29 cellular contexts compared by ENCODE assay signal in the genomic region with DNA sequence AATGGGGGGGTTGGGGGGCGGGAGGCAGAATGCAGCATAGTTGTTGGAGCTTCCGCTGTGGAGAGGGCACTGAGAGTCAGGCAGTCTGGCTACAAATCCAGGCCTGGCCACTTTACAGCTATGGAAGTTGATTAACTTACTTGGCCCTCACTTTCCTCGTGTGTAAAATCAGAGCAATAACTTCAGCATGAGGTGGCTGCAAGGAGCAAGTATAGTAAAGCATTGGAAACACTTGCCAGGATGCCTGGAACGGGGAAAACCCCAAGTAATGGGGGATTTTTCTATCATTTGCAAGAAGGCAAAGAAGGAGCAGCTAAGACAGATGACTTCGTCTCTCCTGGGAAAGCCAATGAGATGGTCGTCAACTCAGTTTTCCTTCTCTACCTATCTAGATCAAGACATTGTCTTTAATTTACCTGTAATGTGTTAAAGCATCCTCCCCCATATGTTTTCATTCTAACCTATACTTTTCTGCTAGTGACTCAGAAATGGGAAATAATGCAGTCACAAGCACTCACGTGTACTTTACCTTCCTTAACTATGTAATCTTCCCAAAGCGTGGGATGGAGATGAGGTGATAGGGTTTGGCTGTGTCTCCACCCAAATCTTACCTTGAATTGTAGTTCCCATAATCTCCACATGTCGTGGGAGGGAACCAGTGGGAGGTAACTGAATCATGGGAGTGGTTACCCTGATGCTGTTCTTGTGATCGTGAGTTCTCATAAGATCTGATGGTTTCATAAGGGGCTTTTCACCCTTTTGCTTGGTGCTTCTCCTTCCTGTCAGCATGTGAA. TPM values are rescaled to one million over a fixed set of nuclear protein-coding genes. Genes with fewer than 3 reads are reported as not detected.
DNase-seq lines count a peak whose midpoint lies in the region; ATAC-seq and TF ChIP-seq lines count a peak whose summit lies in the region.
"Had no signal": no experiment of that assay in that cellular context is flagged by ENCODE, and none has a peak within 500 bp of the region (broad histone marks: within the 10 kb centered on the region; RNA-seq: fewer than 3 reads in every experiment).

No MANE protein-coding gene starts in this region.

- no peak overlapping the region for H3K56ac ChIP-seq in IMR-90 (ENCODE audit: extremely low read depth, insufficient read depth, low read length)

- no peak for TF ChIP-seq POLR2A in IMR-90 (IDR thresholded peaks at IDR 0.05; ENCODE audit: low read depth, low read length)

- H3K27ac ChIP-seq in IMR-90 (ENCODE audit: insufficient read depth, low read length) (no peak overlapping the region), caudate nucleus (ENCODE audit: low read depth, low read length) (peak overlapping the region; percentile 24)
- H3K27ac ChIP-seq: A549, adrenal gland, BLaER1, breast epithelium had no signal

- H3K4me1 ChIP-seq in IMR-90 (ENCODE audit: control insufficient read depth, insufficient read depth, low read length) (peaks cover 9% of the 10 kb centered on the region; the same call in 1 of the 2 replicates), Caco-2 (no peaks in the 10 kb centered on the region)
- H3K4me1 ChIP-seq: breast epithelium had no signal

- no peak overlapping the region for H3K4me2 ChIP-seq in IMR-90 (ENCODE audit: low read depth, low read length)
- H3K4me2 ChIP-seq: A549, BLaER1 had no signal

- peaks cover 45% of the 10 kb centered on the region for H3K4me1 Mint-ChIP-seq in glutamatergic neuron (ENCODE audit: low read depth, unreplicated experiment)
- no peaks in the 10 kb centered on the region for H3K4me1 Mint-ChIP-seq in Caco-2 (ENCODE audit: low read depth, unreplicated experiment)
- no peaks in the 10 kb centered on the region for H3K4me1 Mint-ChIP-seq in activated naive CD4-positive, alpha-beta T cell treated with anti-CD3 and anti-CD28 coated beads, Interleukin-2, amount 10 ng/mL, durations not matched to agents 7 days and 5 days

- no peak overlapping the region for H2AFZ ChIP-seq in IMR-90 (replicated peaks; ENCODE audit: low read length, poor library complexity)

- no peak overlapping the region for H3K14ac ChIP-seq in IMR-90 (replicated peaks; ENCODE audit: low read depth, low read length)

- H3K36me3 Mint-ChIP-seq in glutamatergic neuron (ENCODE audit: unreplicated experiment) (no peaks in the 10 kb centered on the region), Caco-2 (ENCODE audit: insufficient read depth, unreplicated experiment) (no peaks in the 10 kb centered on the region)
- H3K36me3 Mint-ChIP-seq in activated naive CD4-positive, alpha-beta T cell treated with anti-CD3 and anti-CD28 coated beads, Interleukin-2, amount 10 ng/mL, durations not matched to agents 7 days and 5 days: no peaks in the 10 kb centered on the region

- H3K9me3 Mint-ChIP-seq in glutamatergic neuron (ENCODE audit: unreplicated experiment) (peaks cover 10% of the 10 kb centered on the region), Caco-2 (ENCODE audit: unreplicated experiment) (no peaks in the 10 kb centered on the region)
- no peaks in the 10 kb centered on the region for H3K9me3 Mint-ChIP-seq in activated naive CD4-positive, alpha-beta T cell treated with anti-CD3 and anti-CD28 coated beads, Interleukin-2, amount 10 ng/mL, durations not matched to agents 7 days and 5 days
- H3K9me3 Mint-ChIP-seq: activated T-cell treated with anti-CD3 and anti-CD28 coated beads, Interleukin-2, amount 50 U/mL, for 24 hours; natural killer cell had no signal

- dilution Hi-C loops in IMR-90 (cut with HindIII; ENCODE audit: low sequenced_read_pairs, unreplicated experiment): no loop called here

- H3K9me1 ChIP-seq in IMR-90 (ENCODE audit: insufficient read depth, low read length): peaks cover 13% of the 10 kb centered on the region

- no peak overlapping the region for H2BK20ac ChIP-seq in IMR-90 (ENCODE audit: low read depth, low read length)

- H4K91ac ChIP-seq in IMR-90 (ENCODE audit: insufficient read depth, low read depth, low read length): no peak overlapping the region

- H3K79me1 ChIP-seq in IMR-90 (ENCODE audit: low read depth in 1 of 2, low read length in 2 of 2): peaks cover 0 to 23% of the 10 kb centered on the region in 2 experiments; a peak in 2 of 4 replicates

- H2BK120ac ChIP-seq in IMR-90 (ENCODE audit: low read depth, low read length): no peak overlapping the region

- H4K20me1 ChIP-seq in IMR-90 (ENCODE audit: insufficient read depth, low read length): no peaks in the 10 kb centered on the region

- ATAC-seq in IMR-90 (ENCODE audit: low read depth): no peak
- ATAC-seq: A549, natural killer cell had no signal

- POLR2A ChIA-PET in IMR-90 (lab: Charles Lee; ENCODE audit: unreplicated experiment): no interaction called here
- POLR2A ChIA-PET in Caco-2 (lab: Charles Lee): no interaction called here

- in situ Hi-C loops in IMR-90 (cut with MboI; ENCODE audit: low sequenced_read_pairs): no loop called here

- no peak overlapping the region for H3K4ac ChIP-seq in IMR-90 (ENCODE audit: low read depth, low read length)

- H2AK5ac ChIP-seq in IMR-90 (ENCODE audit: low read depth, low read length): no peak overlapping the region

- no peak overlapping the region for H3K9ac ChIP-seq in IMR-90 (ENCODE audit: low read depth, low read length)
- H3K9ac ChIP-seq: BLaER1 had no signal

- H3K4me3 ChIP-seq in AG09309 (ENCODE audit: control insufficient read depth, low read depth, low read length): no peak overlapping the region
- no peak overlapping the region for H3K4me3 ChIP-seq in IMR-90 (ENCODE audit: insufficient read depth, low read depth, low read length)
- no peak overlapping the region for H3K4me3 ChIP-seq in Caco-2 (ENCODE audit: low read depth, low read length)
- H3K4me3 ChIP-seq: A549, adrenal gland, BLaER1, breast epithelium had no signal

- H3K27me3 Mint-ChIP-seq in glutamatergic neuron (ENCODE audit: unreplicated experiment) (peaks cover 3% of the 10 kb centered on the region), Caco-2 (ENCODE audit: insufficient read depth, unreplicated experiment) (no peaks in the 10 kb centered on the region)
- no peaks in the 10 kb centered on the region for H3K27me3 Mint-ChIP-seq in activated naive CD4-positive, alpha-beta T cell treated with anti-CD3 and anti-CD28 coated beads, Interleukin-2, amount 10 ng/mL, durations not matched to agents 7 days and 5 days
- H3K27me3 Mint-ChIP-seq: activated T-cell treated with anti-CD3 and anti-CD28 coated beads, Interleukin-2, amount 50 U/mL, for 24 hours had no signal

- CTCF ChIA-PET in IMR-90 (lab: Yijun Ruan, JAX) (no interaction called here), Caco-2 (lab: Charles Lee) (no interaction called here)
- CTCF ChIA-PET in activated naive CD4-positive, alpha-beta T cell treated with anti-CD3 and anti-CD28 coated beads, Interleukin-2, amount 10 ng/mL, durations not matched to agents 7 days and 5 days (lab: Charles Lee): no interaction called here

- H3K9me3 ChIP-seq in IMR-90 (ENCODE audit: control insufficient read depth, insufficient read depth, low read length): no peaks in the 10 kb centered on the region
- no peaks in the 10 kb centered on the region for H3K9me3 ChIP-seq in Caco-2
- H3K9me3 ChIP-seq: A549, adrenal gland, BLaER1, breast epithelium had no signal

- H2AK9ac ChIP-seq in IMR-90 (replicated peaks; ENCODE audit: low read depth, low read length, poor library complexity): no peak overlapping the region

- H3K18ac ChIP-seq in IMR-90 (ENCODE audit: low read depth, low read length): no peak overlapping the region

- no peak overlapping the region for H4K5ac ChIP-seq in IMR-90 (ENCODE audit: low read depth, low read length)

- intact Hi-C loops in IMR-90 (cut with micrococcal nuclease) (loop anchor here (10.0 kb wide), 1 partner anchor 203 kb away; no protein-coding TSS in a partner anchor), Caco-2 (cut with micrococcal nuclease; ENCODE audit: unreplicated experiment) (no loop called here)

- no peak for TF ChIP-seq CTCF in AG09309 (IDR thresholded peaks at IDR 0.05; ENCODE audit: control insufficient read depth, insufficient read depth, low read depth, low read length, missing control alignments)
- no peak for TF ChIP-seq CTCF in IMR-90 (conservative IDR thresholded peaks at IDR 0.05; ENCODE audit: low read depth, low read length)
- TF ChIP-seq CTCF in glutamatergic neuron (IDR thresholded peaks at IDR 0.05; ENCODE audit: partially characterized antibody, unreplicated experiment): peak; percentile 15
- TF ChIP-seq CTCF in Caco-2 (IDR thresholded peaks at IDR 0.05; ENCODE audit: insufficient read depth in 1 of 2, low read depth in 1 of 2, low read length in 1 of 2, severe bottlenecking in 1 of 2, unreplicated experiment in 1 of 2): no peak

- no peak overlapping the region for H2BK15ac ChIP-seq in IMR-90 (ENCODE audit: low read depth, low read length)

- TF ChIP-seq RAD21 in IMR-90 (IDR thresholded peaks at IDR 0.05; ENCODE audit: low read length): no peak

- no peaks in the 10 kb centered on the region; the same call in 1 of the 2 replicates for H3K36me3 ChIP-seq in IMR-90 (ENCODE audit: control insufficient read depth, insufficient read depth, low read length)
- H3K36me3 ChIP-seq in Caco-2 (ENCODE audit: control insufficient read depth, insufficient read depth, low read length): no peaks in the 10 kb centered on the region
- H3K36me3 ChIP-seq: adrenal gland, breast epithelium had no signal

- no peak overlapping the region for H3K23ac ChIP-seq in IMR-90 (ENCODE audit: low read depth, low read length)

- no TSS peak for BruUV-seq in IMR-90 (replicated peaks; lab: Mats Ljungman, UMichigan)
- no TSS peak for BruUV-seq in Caco-2 (replicated peaks; lab: Mats Ljungman, UMichigan)

- H3K4me3 Mint-ChIP-seq in glutamatergic neuron (ENCODE audit: unreplicated experiment) (peak overlapping the region; percentile 22), Caco-2 (ENCODE audit: unreplicated experiment) (no peak overlapping the region)
- H3K4me3 Mint-ChIP-seq in activated naive CD4-positive, alpha-beta T cell treated with anti-CD3 and anti-CD28 coated beads, Interleukin-2, amount 10 ng/mL, durations not matched to agents 7 days and 5 days: no peak overlapping the region
- H3K4me3 Mint-ChIP-seq: activated T-cell treated with anti-CD3 and anti-CD28 coated beads, Interleukin-2, amount 50 U/mL, for 24 hours; natural killer cell; T-helper 2 cell treated with Interferon-gamma antibody and Interleukin-4, amounts not matched to agents 5 μg/mL and 100 μg/mL, for 36 hours had no signal

- H3K27ac Mint-ChIP-seq in glutamatergic neuron (ENCODE audit: unreplicated experiment) (peak overlapping the region; percentile 81), Caco-2 (ENCODE audit: unreplicated experiment) (no peak overlapping the region)
- no peak overlapping the region for H3K27ac Mint-ChIP-seq in activated naive CD4-positive, alpha-beta T cell treated with anti-CD3 and anti-CD28 coated beads, Interleukin-2, amount 10 ng/mL, durations not matched to agents 7 days and 5 days
- H3K27ac Mint-ChIP-seq: activated T-cell treated with anti-CD3 and anti-CD28 coated beads, Interleukin-2, amount 50 U/mL, for 24 hours; T-helper 2 cell treated with Interferon-gamma antibody and Interleukin-4, amounts not matched to agents 5 μg/mL and 100 μg/mL, for 36 hours had no signal

- no peak overlapping the region for H2BK5ac ChIP-seq in IMR-90 (ENCODE audit: low read depth, low read length, poor library complexity, severe bottlenecking)

- 80% methylated on average over 1 of the region's 10 CpGs; no CpG with 5 or more reads in 1 of the 2 experiments for WGBS in IMR-90 (ENCODE audit: extremely low coverage in 2 of 2, insufficient read length in 1 of 2), 2 experiments

- H4K8ac ChIP-seq in IMR-90 (ENCODE audit: low read depth in 2 of 2, low read length in 2 of 2): no peak overlapping the region

- DNase-seq in AG09309 (ENCODE audit: low read depth): peak; percentile 44
- peak; percentile 76 for DNase-seq in IMR-90
- peak in 21 of 61 donors; percentile 20 to 89 (median 49) for DNase-seq in caudate nucleus (lab: John Stamatoyannopoulos, UW)
- no peak for DNase-seq in glutamatergic neuron
- DNase-seq in activated gamma-delta T cell treated with Interleukin-2 at 50 U/mL for 16 hours: no peak
- DNase-seq in RKO (ENCODE audit: low spot score): no peak
- DNase-seq in Caco-2: no peak
- no peak for DNase-seq in activated naive CD4-positive, alpha-beta T cell treated with anti-CD3 and anti-CD28 coated beads, Interleukin-2, amount 10 ng/mL, durations not matched to agents 7 days and 5 days
- DNase-seq: activated CD4-positive, alpha-beta T cell treated with anti-CD3 and anti-CD28 coated beads for 4 hours; activated CD8-positive, alpha-beta memory T cell treated with anti-CD3 and anti-CD28 coated beads for 24 hours; activated naive CD4-positive, alpha-beta T cell; activated T-cell treated with anti-CD3 and anti-CD28 coated beads, Interleukin-2, amount 50 U/mL, for 24 hours; adrenal gland; COR-L47; effector CD4-positive, alpha-beta T cell; erythroblast; GF-D8; islet precursor cell; natural killer cell; NCI-H1694; NCI-H510A treated with DMSO at 0.1 percent for 48 hours; Right ventricle myocardium superior; small intestine; stimulated activated CD4-positive, alpha-beta T cell treated with anti-CD3 and anti-CD28 coated beads, Interleukin-2, amount 100 ng/mL, for 24 hours; trophoblast cell had no signal

- H3K27me3 ChIP-seq in IMR-90 (ENCODE audit: control insufficient read depth, insufficient read depth, low read length): no peaks in the 10 kb centered on the region
- H3K27me3 ChIP-seq in Caco-2 (replicated peaks; ENCODE audit: control insufficient read depth, insufficient read depth, low read length): no peaks in the 10 kb centered on the region
- H3K27me3 ChIP-seq: adrenal gland, BLaER1, breast epithelium had no signal

RNA-seq across cellular contexts. Expression of gene AGPAT4, which starts 35.6 kb away (rescaled TPM):
- total RNA-seq in IMR-90 (2012; rRNA removed) (3.6 and 3.8 TPM in 2 replicates), glutamatergic neuron (ENCODE audit: unreplicated experiment) (90.2 TPM), Caco-2 (2022) (9.2 and 12.0 TPM in 2 replicates)
- polyA plus RNA-seq in IMR-90 (2012; rRNA removed): 3.6 and 3.8 TPM in 2 replicates
- polyA plus RNA-seq in IMR-90 (2012; cell fraction: cytosol; rRNA removed): 1.5 and 2.0 TPM in 2 replicates
- polyA plus RNA-seq in IMR-90 (2012; cell fraction: nucleus; rRNA removed; ENCODE audit: low replicate concordance): 6.2 and 14.0 TPM in 2 replicates

Comparison
In these comparisons a context has a peak if more than half of its experiments do, and no peak if none do; other contexts are left out.
1. DNase-seq: peak in AG09309 (single experiment) and IMR-90 (single experiment); none in glutamatergic neuron (single experiment), activated gamma-delta T cell treated with Interleukin-2 at 50 U/mL for 16 hours (single experiment), RKO (single experiment), Caco-2 (0 of 2) and activated naive CD4-positive, alpha-beta T cell treated with anti-CD3 and anti-CD28 coated beads, Interleukin-2, amount 10 ng/mL, durations not matched to agents 7 days and 5 days (single experiment).